ENCODE assay signal across 25 cellular contexts in genomic region chr10:99756158-99756557, GRCh38. TPM values are rescaled to one million over a fixed set of nuclear protein-coding genes. Genes with fewer than 3 reads are reported as not detected.
DNase-seq lines count a peak whose midpoint lies in the region; ATAC-seq, FAIRE-seq and TF ChIP-seq lines count a peak whose summit lies in the region.
"Had no signal": no experiment of that assay in that cellular context is flagged by ENCODE, and none has a peak within 500 bp of the region (broad histone marks: within the 10 kb centered on the region; RNA-seq: fewer than 3 reads in every experiment).

No MANE protein-coding gene starts in this region.

- H3K27me3 ChIP-seq in DOHH2 (ENCODE audit: control insufficient read depth, low read length) = no peaks in the 10 kb centered on the region
- no peaks in the 10 kb centered on the region for H3K27me3 ChIP-seq in psoas muscle (ENCODE audit: insufficient read depth in 3 of 3, low read length in 2 of 3)
- H3K27me3 ChIP-seq: BLaER1 treated with 17β-estradiol and CSF1 and Interleukin-3, amounts not matched to agents 10 nM and 100 nM had no signal

- H2AFZ ChIP-seq in OCI-LY7 (ENCODE audit: low read length) = no peak overlapping the region

- BruUV-seq in OCI-LY7 (replicated peaks; lab: Mats Ljungman, UMichigan) = no TSS peak

- DNase-seq in A549 (ENCODE audit: low read depth in 1 of 2, low spot score in 1 of 2) (no peak), OCI-LY7 (ENCODE audit: low spot score) (no peak), psoas muscle (no peak), amygdala (lab: John Stamatoyannopoulos, UW) (no peak), NOMO-1 treated with DMSO at 0.1 percent for 48 hours (lab: John Stamatoyannopoulos, UW; ENCODE audit: unreplicated experiment) (no peak), NCI-H128 (lab: John Stamatoyannopoulos, UW; ENCODE audit: unreplicated experiment) (no peak)
- DNase-seq: 8988T; AML-193; Caco-2; Calu3; CD4-positive, alpha-beta T cell; CD8-positive, alpha-beta T cell; DMS 273 treated with DMSO at 0.1 percent for 48 hours; DMS153; DMS53; DMS79; DND-41; GF-D8 had no signal

- H3K79me2 ChIP-seq in DOHH2 (ENCODE audit: control insufficient read depth, low read length) = no peaks in the 10 kb centered on the region
- H3K79me2 ChIP-seq in OCI-LY7 (ENCODE audit: insufficient read depth, low read depth, low read length) = no peaks in the 10 kb centered on the region

- H3K4me2 ChIP-seq in A549 = no peak overlapping the region
- peak overlapping the region; percentile 46 for H3K4me2 ChIP-seq in DOHH2 (ENCODE audit: low read length)
- H3K4me2 ChIP-seq in OCI-LY7 (ENCODE audit: low read length) = peak overlapping the region; percentile 6
- H3K4me2 ChIP-seq: BLaER1 treated with 17β-estradiol and CSF1 and Interleukin-3, amounts not matched to agents 10 nM and 100 nM had no signal

- H3K27ac ChIP-seq in A549 (no peak overlapping the region), DOHH2 (ENCODE audit: low read depth, low read length) (no peak overlapping the region; the same call in 1 of the 2 replicates), OCI-LY7 (ENCODE audit: low read depth, low read length, poor library complexity, severe bottlenecking) (no peak overlapping the region), psoas muscle (peak overlapping the region; percentile 10)
- H3K27ac ChIP-seq: BLaER1 treated with 17β-estradiol and CSF1 and Interleukin-3, amounts not matched to agents 10 nM and 100 nM; C4-2B had no signal

- TF ChIP-seq RAD21 in A549 (conservative IDR thresholded peaks at IDR 0.05 in 1 of 2, IDR thresholded peaks at IDR 0.05 in 1 of 2) = no peak

- no peak for TF ChIP-seq POLR2A in A549 (IDR thresholded peaks at IDR 0.05; ENCODE audit: low read length)

- CTCF ChIA-PET in A549 (lab: Yijun Ruan, JAX) = no interaction called here
- CTCF ChIA-PET in OCI-LY7 (lab: Charles Lee; ENCODE audit: unreplicated experiment) = no interaction called here

- WGBS in A549 (ENCODE audit: missing lambda C conversion rate) = 95% methylated on average over 1 of the region's 1 CpG
- 59 to 94% (median 89%) methylated on average over 1 of the region's 1 CpG for WGBS in psoas muscle, 3 donors

- H3K4me1 ChIP-seq in A549 = peaks cover 24% of the 10 kb centered on the region
- peaks cover 21% of the 10 kb centered on the region for H3K4me1 ChIP-seq in DOHH2 (ENCODE audit: control insufficient read depth, low read length)
- peaks cover 14% of the 10 kb centered on the region for H3K4me1 ChIP-seq in OCI-LY7 (ENCODE audit: insufficient read depth, low read length, poor library complexity, severe bottlenecking)
- peaks cover 11% of the 10 kb centered on the region for H3K4me1 ChIP-seq in psoas muscle
- H3K4me1 ChIP-seq: Caco-2 had no signal

- H3K4me3 ChIP-seq in A549 = no peak overlapping the region
- peak overlapping the region; percentile 30 for H3K4me3 ChIP-seq in DOHH2 (ENCODE audit: low read length)
- no peak overlapping the region for H3K4me3 ChIP-seq in OCI-LY7 (ENCODE audit: low read depth, low read length, poor library complexity, severe bottlenecking)
- H3K4me3 ChIP-seq in psoas muscle = no peak overlapping the region
- H3K4me3 ChIP-seq: BLaER1 treated with 17β-estradiol and CSF1 and Interleukin-3, amounts not matched to agents 10 nM and 100 nM had no signal

- POLR2A ChIA-PET in A549 (lab: Yijun Ruan, JAX) = no interaction called here
- POLR2A ChIA-PET in OCI-LY7 (lab: Charles Lee) = no interaction called here

- FAIRE-seq in A549 (lab: Jason Lieb, UNC) = peak; percentile 39
- FAIRE-seq: A204.1, G401.6, GM12891, GM19239 had no signal

- TF ChIP-seq EP300 in A549 (IDR thresholded peaks at IDR 0.05) = no peak

- intact Hi-C loops in OCI-LY7 (cut with micrococcal nuclease; ENCODE audit: unreplicated experiment) = no loop called here
- intact Hi-C loops in psoas muscle (cut with DNase I) = no loop called here

- ATAC-seq in A549 (no peak), psoas muscle (no peak)
- ATAC-seq: CD8-positive, alpha-beta T cell had no signal

- no peaks in the 10 kb centered on the region for H3F3A ChIP-seq in DOHH2 (ENCODE audit: control insufficient read depth, insufficient read depth)

- H4K20me1 ChIP-seq in DOHH2 (ENCODE audit: control insufficient read depth, insufficient read depth, low read depth, low read length) = no peaks in the 10 kb centered on the region
- no peaks in the 10 kb centered on the region for H4K20me1 ChIP-seq in OCI-LY7 (ENCODE audit: insufficient read depth, low read length)
- H4K20me1 ChIP-seq: BLaER1 treated with 17β-estradiol and CSF1 and Interleukin-3, amounts not matched to agents 10 nM and 100 nM had no signal

- TF ChIP-seq CTCF in A549 (IDR thresholded peaks at IDR 0.05) = no peak
- no peak for TF ChIP-seq CTCF in DOHH2 (IDR thresholded peaks at IDR 0.05; ENCODE audit: low read depth, low read length, poor library complexity, severe bottlenecking)
- no peak for TF ChIP-seq CTCF in OCI-LY7 (conservative IDR thresholded peaks at IDR 0.05; ENCODE audit: low read length)
- no peak for TF ChIP-seq CTCF in psoas muscle (IDR thresholded peaks at IDR 0.05)

- H3K36me3 ChIP-seq in DOHH2 (ENCODE audit: control insufficient read depth, low read length) (peaks cover 85% of the 10 kb centered on the region), OCI-LY7 (ENCODE audit: insufficient read depth, low read length) (peaks cover 100% of the 10 kb centered on the region), psoas muscle (ENCODE audit: insufficient read depth in 1 of 2, low read depth in 1 of 2) (peaks cover 9 to 100% of the 10 kb centered on the region in 2 donors)

- no peaks in the 10 kb centered on the region for H3K9me3 ChIP-seq in A549
- H3K9me3 ChIP-seq in DOHH2 (ENCODE audit: control insufficient read depth, insufficient read depth, low read length) = no peaks in the 10 kb centered on the region
- H3K9me3 ChIP-seq in OCI-LY7 (ENCODE audit: low read length) = no peaks in the 10 kb centered on the region
- H3K9me3 ChIP-seq in psoas muscle = no peaks in the 10 kb centered on the region
- H3K9me3 ChIP-seq: Caco-2 had no signal

- H3K9me2 ChIP-seq in DOHH2 (replicated peaks; ENCODE audit: control insufficient read depth, low read length) (no peaks in the 10 kb centered on the region), OCI-LY7 (ENCODE audit: insufficient read depth, low read length) (no peaks in the 10 kb centered on the region)

TF ChIP-seq in A549, 52 proteins besides CTCF, POLR2A, EP300 and RAD21:
- no peak for TF ChIP-seq RFX5 (IDR thresholded peaks at IDR 0.05)
- no peak for TF ChIP-seq ESRRA (IDR thresholded peaks at IDR 0.05; ENCODE audit: borderline replicate concordance, low read length)
- TF ChIP-seq JUNB (IDR thresholded peaks at IDR 0.05) = no peak
- TF ChIP-seq CBX2 (IDR thresholded peaks at IDR 0.05; ENCODE audit: borderline replicate concordance, low read depth) = no peak
- TF ChIP-seq RNF2 (IDR thresholded peaks at IDR 0.05; ENCODE audit: borderline replicate concordance, low read depth) = no peak
- TF ChIP-seq ZNF302 (CRISPR knock-in tag; IDR thresholded peaks at IDR 0.05) = no peak
- no peak for TF ChIP-seq ELK1 (IDR thresholded peaks at IDR 0.05; ENCODE audit: low read depth, low read length)
- TF ChIP-seq NPAS2 (CRISPR knock-in tag; IDR thresholded peaks at IDR 0.05; ENCODE audit: borderline replicate concordance) = no peak
- no peak for TF ChIP-seq MAZ (IDR thresholded peaks at IDR 0.05; ENCODE audit: borderline replicate concordance, low read depth, low read length)
- no peak for TF ChIP-seq TP53 (CRISPR knock-in tag; IDR thresholded peaks at IDR 0.05)
- no peak for TF ChIP-seq POLR2AphosphoS2 (conservative IDR thresholded peaks at IDR 0.05; ENCODE audit: low read length)
- no peak for TF ChIP-seq HOXB5 (CRISPR knock-in tag; IDR thresholded peaks at IDR 0.05)

RNA-seq across cellular contexts. Expression of gene CUTC, which starts 24.1 kb away (rescaled TPM):
- polyA plus RNA-seq in A549 (2011; rRNA removed) (48.3 and 66.5 TPM in 2 replicates), A549 (2017; fragmentation: RNase III; extraction: RNeasy Plus Mini Kit Qiagen cat#74134 plus additional on column Dnase treatment) (44.5 to 48.8 TPM (median 47.6 TPM) in 3 replicates), psoas muscle (100 to 1,000 TPM in 2 of 3 donors, 10 to 100 TPM in 1; 52.8 to 167 (median 112) TPM)
- 31.4 and 39.9 TPM in 2 replicates for polyA plus RNA-seq in A549 (2012; cell fraction: cytosol; rRNA removed)
- 13.1 and 26.5 TPM in 2 replicates for polyA plus RNA-seq in A549 (2012; cell fraction: nucleus; rRNA removed)
- polyA minus RNA-seq in A549 (2011; rRNA and poly(A)+ RNA removed) = 26.6 and 29.3 TPM in 2 replicates
- 29.9 and 37.1 TPM in 2 replicates for total RNA-seq in OCI-LY7 (2014; rRNA removed; shearing (Covaris generic))
- total RNA-seq in OCI-LY7 (2022) (41.6 and 42.9 TPM in 2 replicates), psoas muscle (100 to 1,000 TPM; 108 to 179 (median 133) TPM)

RNA-seq across cellular contexts. Expression of gene COX15, which starts 24.2 kb away (rescaled TPM):
- polyA plus RNA-seq in A549 (2011; rRNA removed) (54.4 and 54.7 TPM in 2 replicates), A549 (2017; fragmentation: RNase III; extraction: RNeasy Plus Mini Kit Qiagen cat#74134 plus additional on column Dnase treatment) (44.2 to 47.3 TPM (median 45.8 TPM) in 3 replicates), psoas muscle (10 to 100 TPM; 12.7 to 43.9 (median 12.8) TPM)
- polyA plus RNA-seq in A549 (2012; cell fraction: cytosol; rRNA removed) = 22.2 and 25.1 TPM in 2 replicates
- 17.5 and 26.8 TPM in 2 replicates for polyA plus RNA-seq in A549 (2012; cell fraction: nucleus; rRNA removed)
- 24.6 and 25.7 TPM in 2 replicates for polyA minus RNA-seq in A549 (2011; rRNA and poly(A)+ RNA removed)
- total RNA-seq in OCI-LY7 (2014; rRNA removed; shearing (Covaris generic)) = 18.5 and 19.6 TPM in 2 replicates
- total RNA-seq in OCI-LY7 (2022) (50.3 and 55.2 TPM in 2 replicates), psoas muscle (10 to 100 TPM; 25.9 to 59.4 (median 39.4) TPM)

RNA-seq across cellular contexts. Expression of gene ABCC2, which starts 26.3 kb away (rescaled TPM):
- polyA plus RNA-seq in A549 (2011; rRNA removed) = 369 and 431 TPM in 2 replicates
- polyA plus RNA-seq in A549 (2012; cell fraction: cytosol; rRNA removed) = 170 and 173 TPM in 2 replicates
- 487 and 726 TPM in 2 replicates for polyA plus RNA-seq in A549 (2012; cell fraction: nucleus; rRNA removed)
- polyA plus RNA-seq in A549 (2017; fragmentation: RNase III; extraction: RNeasy Plus Mini Kit Qiagen cat#74134 plus additional on column Dnase treatment) = 164 to 192 TPM (median 173 TPM) in 3 replicates
- polyA minus RNA-seq in A549 (2011; rRNA and poly(A)+ RNA removed) = 358 and 400 TPM in 2 replicates
- 0.38 and 0.85 TPM in 2 replicates for total RNA-seq in OCI-LY7 (2014; rRNA removed; shearing (Covaris generic))
- total RNA-seq in OCI-LY7 (2022) = 0.59 and 1.2 TPM in 2 replicates
- 1 to 10 TPM in 1 of 4 donors, under 1 TPM in 3; 0.61 to 2.3 (median 0.71) TPM for total RNA-seq in psoas muscle
- 1 to 10 TPM in 1 of 3 donors, under 1 TPM in 2; 0.23 to 2.0 (median 0.48) TPM for polyA plus RNA-seq in psoas muscle
